8 cellular contexts compared by ENCODE assay signal in the genomic region with DNA sequence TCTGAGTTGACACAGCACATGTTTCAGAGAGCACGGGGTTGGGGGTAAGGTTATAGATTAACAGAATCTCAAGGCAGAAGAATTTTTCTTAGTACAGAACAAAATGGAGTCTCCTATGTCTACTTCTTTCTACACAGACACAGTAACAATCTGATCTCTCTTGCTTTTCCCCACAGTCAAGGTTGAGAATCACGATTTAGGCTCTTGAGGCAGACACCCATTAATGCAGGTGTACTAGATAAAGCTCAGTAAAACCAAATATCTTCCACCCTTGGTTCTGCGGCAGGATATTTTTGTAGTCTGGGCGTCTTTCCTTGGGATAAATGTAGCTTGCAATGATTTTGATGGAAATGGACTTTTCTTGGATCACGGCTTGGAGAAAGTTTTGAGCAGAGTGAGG. TPM values are rescaled to one million over a fixed set of nuclear protein-coding genes. Genes with fewer than 3 reads are reported as not detected.
A peak's percentile ranks its signal among the peaks of the same experiment; 100 is the strongest.
DNase-seq lines count a peak whose midpoint lies in the region; ATAC-seq, FAIRE-seq and TF ChIP-seq lines count a peak whose summit lies in the region.
"Not testable (repeated sequence)": the region's sequence is repeated elsewhere in the genome, so short reads cannot be mapped to it uniquely, and the experiment has no call there.
"Had no signal": no experiment of that assay in that cellular context is flagged by ENCODE, and none has a peak within 500 bp of the region (broad histone marks: within the 10 kb centered on the region; RNA-seq: fewer than 3 reads in every experiment).

No MANE protein-coding gene starts in this region.

- not testable (repeated sequence) for H3K36me3 ChIP-seq in HUES6 (ENCODE audit: control insufficient read depth, insufficient read depth, low read length); astrocyte (ENCODE audit: insufficient read depth, low read length); HepG2 (replicated peaks in 1 of 2; ENCODE audit: control insufficient read depth in 1 of 2, insufficient read depth in 2 of 2, low read length in 2 of 2)

- FAIRE-seq in astrocyte (lab: Jason Lieb, UNC); HepG2 (lab: Jason Lieb, UNC): not testable (repeated sequence)

- CTCF ChIA-PET in HepG2 (lab: Yijun Ruan, JAX; ENCODE audit: low intra/inter-chr PET ratio, low total read pairs): not testable (repeated sequence)

- H3K27ac Mint-ChIP-seq in astrocyte (ENCODE audit: unreplicated experiment) (peak overlapping the region; percentile 20), type B pancreatic cell (peak overlapping the region; percentile 33)

- H3K4me1 Mint-ChIP-seq in astrocyte (ENCODE audit: low read depth, unreplicated experiment); type B pancreatic cell (ENCODE audit: unreplicated experiment): not testable (repeated sequence)

- peak overlapping the region; percentile 43; the same call in 1 of the 2 replicates for H3K27ac ChIP-seq in 22Rv1
- peak overlapping the region; percentile 93; the same call in 1 of the 2 replicates for H3K27ac ChIP-seq in HUES6 (ENCODE audit: low read depth, low read length)
- H3K27ac ChIP-seq in astrocyte (ENCODE audit: low read depth, low read length); HepG2 (ENCODE audit: extremely low read length, insufficient read depth, low read length): not testable (repeated sequence)

- 85% methylated on average over 4 of the region's 5 CpGs for WGBS in HepG2 (ENCODE audit: low lambda C conversion rate)

- not testable (repeated sequence) for TF ChIP-seq RAD21 in HepG2 (CRISPR knock-in tag; IDR thresholded peaks at IDR 0.05)

- in situ Hi-C loops in HepG2 (cut with HindIII; ENCODE audit: extremely low pct_ligation_motif_present, low pct_unique_long_range_greater_than_20kb): not testable (repeated sequence)

- TF ChIP-seq POLR2A in HepG2 (IDR thresholded peaks at IDR 0.05; ENCODE audit: insufficient read depth in 1 of 2, low read depth in 2 of 2, low read length in 2 of 2): not testable (repeated sequence)

- H2AFZ ChIP-seq in astrocyte (ENCODE audit: low read depth, low read length); HepG2 (ENCODE audit: low read length): not testable (repeated sequence)

- H3K4me3 Mint-ChIP-seq in astrocyte (ENCODE audit: unreplicated experiment); type B pancreatic cell: not testable (repeated sequence)

- ATAC-seq in HepG2: not testable (repeated sequence)

- peaks cover 27% of the 10 kb centered on the region for H3K9me3 Mint-ChIP-seq in astrocyte (ENCODE audit: unreplicated experiment)
- H3K9me3 Mint-ChIP-seq in type B pancreatic cell: not testable (repeated sequence)

- TF ChIP-seq EP300 in HepG2 (IDR thresholded peaks at IDR 0.05; ENCODE audit: low read depth in 2 of 2, low read length in 2 of 2); HepG2 (CRISPR knock-in tag; IDR thresholded peaks at IDR 0.05; ENCODE audit: borderline replicate concordance): not testable (repeated sequence)

- H3K27me3 ChIP-seq in HUES6 (ENCODE audit: control insufficient read depth, insufficient read depth, low read length); astrocyte (ENCODE audit: insufficient read depth, low read length); HepG2 (ENCODE audit: control insufficient read depth in 1 of 2, insufficient read depth in 2 of 2, low read length in 2 of 2): not testable (repeated sequence)

- intact Hi-C loops in HepG2 (cut with micrococcal nuclease; ENCODE audit: unreplicated experiment): not testable (repeated sequence)

- H3K79me2 ChIP-seq in astrocyte (ENCODE audit: insufficient read depth, low read length); HepG2 (ENCODE audit: insufficient read depth, low read length): not testable (repeated sequence)

- H3K36me3 Mint-ChIP-seq in astrocyte (ENCODE audit: low read depth, unreplicated experiment); type B pancreatic cell: not testable (repeated sequence)

- POLR2A ChIA-PET in HepG2 (lab: Yijun Ruan, JAX): not testable (repeated sequence)

- not testable (repeated sequence) for H3K4me2 ChIP-seq in astrocyte (ENCODE audit: low read length)
- 0 out of 2 replicates have a peak overlapping the region, but pooled peaks have one; percentile 4 for H3K4me2 ChIP-seq in HepG2 (ENCODE audit: low read depth, low read length)

- not testable (repeated sequence) for H3K4me1 ChIP-seq in HUES6 (ENCODE audit: control insufficient read depth, insufficient read depth, low read length); astrocyte (ENCODE audit: insufficient read depth, low read length)
- H3K4me1 ChIP-seq in HepG2 (ENCODE audit: insufficient read depth, low read length): peaks cover 17% of the 10 kb centered on the region

- H4K20me1 ChIP-seq in astrocyte (ENCODE audit: insufficient read depth, low read length); HepG2 (ENCODE audit: insufficient read depth, low read length): not testable (repeated sequence)

- not testable (repeated sequence) for H3K27me3 Mint-ChIP-seq in astrocyte (ENCODE audit: low read depth, unreplicated experiment); type B pancreatic cell

- not testable (repeated sequence) for H3K9me3 ChIP-seq in HUES6 (ENCODE audit: control insufficient read depth, insufficient read depth, low read depth, low read length); astrocyte (ENCODE audit: insufficient read depth, low read depth, low read length); HepG2 (ENCODE audit: low read length)

- peak overlapping the region; percentile 63 for H3K9ac ChIP-seq in HUES6 (ENCODE audit: low read length)
- H3K9ac ChIP-seq in astrocyte (ENCODE audit: low read length); HepG2 (ENCODE audit: insufficient read depth, low read depth, low read length): not testable (repeated sequence)

- not testable (repeated sequence) for TF ChIP-seq CTCF in 22Rv1 (IDR thresholded peaks at IDR 0.05); astrocyte (IDR thresholded peaks at IDR 0.05; ENCODE audit: insufficient read depth, low read depth, low read length); HepG2 (CRISPR knock-in tag; IDR thresholded peaks at IDR 0.05); type B pancreatic cell (conservative IDR thresholded peaks at IDR 0.05)

- peak overlapping the region; percentile 26; the same call in 1 of the 2 replicates for H3K4me3 ChIP-seq in HUES6 (ENCODE audit: low read depth, low read length)
- H3K4me3 ChIP-seq in astrocyte (ENCODE audit: insufficient read depth, low read depth, low read length); HepG2 (replicated peaks in 1 of 3; ENCODE audit: insufficient read depth in 1 of 3, low read depth in 2 of 3, low read length in 3 of 3): not testable (repeated sequence)

- BruUV-seq in HepG2 (replicated peaks; lab: Mats Ljungman, UMichigan): not testable (repeated sequence)

- peak; percentile 26 for DNase-seq in ELF-1 (ENCODE audit: low read depth, low spot score)
- not testable (repeated sequence) for DNase-seq in astrocyte (ENCODE audit: low read depth); HepG2 (ENCODE audit: low spot score); type B pancreatic cell (ENCODE audit: extremely low spot score, unreplicated experiment)

RNA-seq across cellular contexts. Expression of a gene that starts 2.8 kb away (rescaled TPM):
- total RNA-seq in astrocyte (not detected in 2 replicates), HepG2 (2016; rRNA removed; fragmentation: Illumina TruSeq; extraction: Trizol) (not detected in 2 replicates), type B pancreatic cell (ENCODE audit: low replicate concordance) (0.53 and 2.3 TPM in 2 replicates)
- not detected in 2 replicates for total RNA-seq in HepG2 (2016; cell fraction: cytosol; rRNA removed; fragmentation: Illumina TruSeq; extraction: Trizol; ENCODE audit: low read depth)
- not detected in 2 replicates for total RNA-seq in HepG2 (2016; cell fraction: insoluble cytoplasmic fraction; rRNA removed; fragmentation: Illumina TruSeq; extraction: Trizol)
- total RNA-seq in HepG2 (2016; cell fraction: membrane; rRNA removed; fragmentation: Illumina TruSeq; extraction: Trizol): not detected in 2 replicates
- not detected in 2 replicates for total RNA-seq in HepG2 (2016; cell fraction: nucleus; rRNA removed; fragmentation: Illumina TruSeq; extraction: Trizol)
- polyA plus RNA-seq in HepG2 (2011; rRNA removed): not detected in 2 replicates
- not detected in 2 replicates for polyA plus RNA-seq in HepG2 (2011; cell fraction: cytosol; rRNA removed)
- not detected in 2 replicates for polyA plus RNA-seq in HepG2 (2011; cell fraction: nucleus; rRNA removed)
- not detected in 2 replicates for polyA plus RNA-seq in HepG2 (2012)
- not detected in 2 replicates for polyA plus RNA-seq in HepG2 (2016; cell fraction: cytosol; fragmentation: Illumina TruSeq; extraction: Trizol; ENCODE audit: low read depth)
- polyA plus RNA-seq in HepG2 (2016; cell fraction: insoluble cytoplasmic fraction; fragmentation: Illumina TruSeq; extraction: Trizol; ENCODE audit: low read depth): not detected in 2 replicates
- polyA plus RNA-seq in HepG2 (2016; cell fraction: membrane; fragmentation: Illumina TruSeq; extraction: Trizol; ENCODE audit: low read depth): not detected in 2 replicates
- polyA plus RNA-seq in HepG2 (2016; cell fraction: nucleus; fragmentation: Illumina TruSeq; extraction: Trizol; ENCODE audit: insufficient read depth, low read depth): not detected in 2 replicates
- not detected in 2 replicates for polyA minus RNA-seq in HepG2 (2011; rRNA and poly(A)+ RNA removed; ENCODE audit: low replicate concordance)
- polyA minus RNA-seq in HepG2 (2011; cell fraction: cytosol; rRNA and poly(A)+ RNA removed): not detected in 2 replicates
- polyA minus RNA-seq in HepG2 (2011; cell fraction: nucleus; rRNA and poly(A)+ RNA removed): not detected in 2 replicates

RNA-seq across cellular contexts. Expression of a gene that starts 36.2 kb away (rescaled TPM):
- total RNA-seq in astrocyte: 7.8 and 9.4 TPM in 2 replicates
- 28.7 and 35.4 TPM in 2 replicates for total RNA-seq in HepG2 (2016; rRNA removed; fragmentation: Illumina TruSeq; extraction: Trizol)
- total RNA-seq in HepG2 (2016; cell fraction: cytosol; rRNA removed; fragmentation: Illumina TruSeq; extraction: Trizol; ENCODE audit: low read depth): 13.3 and 13.6 TPM in 2 replicates
- 29.8 and 36.0 TPM in 2 replicates for total RNA-seq in HepG2 (2016; cell fraction: insoluble cytoplasmic fraction; rRNA removed; fragmentation: Illumina TruSeq; extraction: Trizol)
- 26.1 and 26.5 TPM in 2 replicates for total RNA-seq in HepG2 (2016; cell fraction: membrane; rRNA removed; fragmentation: Illumina TruSeq; extraction: Trizol)
- total RNA-seq in HepG2 (2016; cell fraction: nucleus; rRNA removed; fragmentation: Illumina TruSeq; extraction: Trizol): 22.6 and 26.3 TPM in 2 replicates
- 7.8 and 9.2 TPM in 2 replicates for polyA plus RNA-seq in HepG2 (2011; rRNA removed)
- 7.4 TPM in 2 replicates for polyA plus RNA-seq in HepG2 (2011; cell fraction: cytosol; rRNA removed)
- polyA plus RNA-seq in HepG2 (2011; cell fraction: nucleus; rRNA removed): 9.1 and 10.7 TPM in 2 replicates
- 10.0 and 10.9 TPM in 2 replicates for polyA plus RNA-seq in HepG2 (2012)
- 8.9 and 10.2 TPM in 2 replicates for polyA plus RNA-seq in HepG2 (2016; cell fraction: cytosol; fragmentation: Illumina TruSeq; extraction: Trizol; ENCODE audit: low read depth)
- polyA plus RNA-seq in HepG2 (2016; cell fraction: insoluble cytoplasmic fraction; fragmentation: Illumina TruSeq; extraction: Trizol; ENCODE audit: low read depth): 28.1 and 28.6 TPM in 2 replicates
- polyA plus RNA-seq in HepG2 (2016; cell fraction: membrane; fragmentation: Illumina TruSeq; extraction: Trizol; ENCODE audit: low read depth): 15.0 and 17.3 TPM in 2 replicates
- 30.1 and 30.5 TPM in 2 replicates for polyA plus RNA-seq in HepG2 (2016; cell fraction: nucleus; fragmentation: Illumina TruSeq; extraction: Trizol; ENCODE audit: insufficient read depth, low read depth)
- polyA minus RNA-seq in HepG2 (2011; rRNA and poly(A)+ RNA removed; ENCODE audit: low replicate concordance): 3.9 and 8.3 TPM in 2 replicates
- polyA minus RNA-seq in HepG2 (2011; cell fraction: cytosol; rRNA and poly(A)+ RNA removed): 2.6 and 6.2 TPM in 2 replicates
- 7.5 and 10.1 TPM in 2 replicates for polyA minus RNA-seq in HepG2 (2011; cell fraction: nucleus; rRNA and poly(A)+ RNA removed)
- 16.2 and 25.8 TPM in 2 replicates for total RNA-seq in type B pancreatic cell (ENCODE audit: low replicate concordance)

RNA-seq across cellular contexts. Expression of a gene that starts 40.2 kb away (rescaled TPM):
- total RNA-seq in astrocyte: not detected in 2 replicates
- 0.13 TPM in 1 of 2 replicates, not detected in the other for total RNA-seq in HepG2 (2016; rRNA removed; fragmentation: Illumina TruSeq; extraction: Trizol)
- total RNA-seq in HepG2 (2016; cell fraction: cytosol; rRNA removed; fragmentation: Illumina TruSeq; extraction: Trizol; ENCODE audit: low read depth): not detected in 2 replicates
- total RNA-seq in HepG2 (2016; cell fraction: insoluble cytoplasmic fraction; rRNA removed; fragmentation: Illumina TruSeq; extraction: Trizol): 0.11 TPM in 1 of 2 replicates, not detected in the other
- not detected in 2 replicates for total RNA-seq in HepG2 (2016; cell fraction: membrane; rRNA removed; fragmentation: Illumina TruSeq; extraction: Trizol)
- total RNA-seq in HepG2 (2016; cell fraction: nucleus; rRNA removed; fragmentation: Illumina TruSeq; extraction: Trizol): 0.16 TPM in 1 of 2 replicates, not detected in the other
- 0.03 TPM in 1 of 2 replicates, not detected in the other for polyA plus RNA-seq in HepG2 (2011; rRNA removed)
- 0.03 TPM in 1 of 2 replicates, not detected in the other for polyA plus RNA-seq in HepG2 (2011; cell fraction: cytosol; rRNA removed)
- polyA plus RNA-seq in HepG2 (2011; cell fraction: nucleus; rRNA removed): 0.10 and 0.11 TPM in 2 replicates
- not detected in 2 replicates for polyA plus RNA-seq in HepG2 (2012)
- polyA plus RNA-seq in HepG2 (2016; cell fraction: cytosol; fragmentation: Illumina TruSeq; extraction: Trizol; ENCODE audit: low read depth): not detected in 2 replicates
- not detected in 2 replicates for polyA plus RNA-seq in HepG2 (2016; cell fraction: insoluble cytoplasmic fraction; fragmentation: Illumina TruSeq; extraction: Trizol; ENCODE audit: low read depth)
- not detected in 2 replicates for polyA plus RNA-seq in HepG2 (2016; cell fraction: membrane; fragmentation: Illumina TruSeq; extraction: Trizol; ENCODE audit: low read depth)
- not detected in 2 replicates for polyA plus RNA-seq in HepG2 (2016; cell fraction: nucleus; fragmentation: Illumina TruSeq; extraction: Trizol; ENCODE audit: insufficient read depth, low read depth)
- polyA minus RNA-seq in HepG2 (2011; rRNA and poly(A)+ RNA removed; ENCODE audit: low replicate concordance): not detected in 2 replicates
- not detected in 2 replicates for polyA minus RNA-seq in HepG2 (2011; cell fraction: cytosol; rRNA and poly(A)+ RNA removed)
- polyA minus RNA-seq in HepG2 (2011; cell fraction: nucleus; rRNA and poly(A)+ RNA removed): not detected in 2 replicates
- 0.19 and 1.5 TPM in 2 replicates for total RNA-seq in type B pancreatic cell (ENCODE audit: low replicate concordance)
- total RNA-seq: H4 had no signal
- polyA plus RNA-seq: IgD-negative memory B cell had no signal

RNA-seq across cellular contexts. Expression of a gene that starts 40.4 kb away (rescaled TPM):
- total RNA-seq in astrocyte (0.86 and 1.1 TPM in 2 replicates), HepG2 (2016; rRNA removed; fragmentation: Illumina TruSeq; extraction: Trizol) (0.04 TPM in 2 replicates), type B pancreatic cell (ENCODE audit: low replicate concordance) (0.07 and 0.22 TPM in 2 replicates)
- total RNA-seq in HepG2 (2016; cell fraction: cytosol; rRNA removed; fragmentation: Illumina TruSeq; extraction: Trizol; ENCODE audit: low read depth): not detected in 2 replicates
- total RNA-seq in HepG2 (2016; cell fraction: insoluble cytoplasmic fraction; rRNA removed; fragmentation: Illumina TruSeq; extraction: Trizol): 0.04 TPM in 2 replicates
- 0.03 TPM in 1 of 2 replicates, not detected in the other for total RNA-seq in HepG2 (2016; cell fraction: membrane; rRNA removed; fragmentation: Illumina TruSeq; extraction: Trizol)
- total RNA-seq in HepG2 (2016; cell fraction: nucleus; rRNA removed; fragmentation: Illumina TruSeq; extraction: Trizol): not detected in 2 replicates
- not detected in 2 replicates for polyA plus RNA-seq in HepG2 (2011; rRNA removed)
- not detected in 2 replicates for polyA plus RNA-seq in HepG2 (2011; cell fraction: cytosol; rRNA removed)
- polyA plus RNA-seq in HepG2 (2011; cell fraction: nucleus; rRNA removed): 0.03 TPM in 1 of 2 replicates, not detected in the other
- 0.07 and 0.09 TPM in 2 replicates for polyA plus RNA-seq in HepG2 (2012)
- polyA plus RNA-seq in HepG2 (2016; cell fraction: cytosol; fragmentation: Illumina TruSeq; extraction: Trizol; ENCODE audit: low read depth): 0.01 TPM in 1 of 2 replicates, not detected in the other
- polyA plus RNA-seq in HepG2 (2016; cell fraction: insoluble cytoplasmic fraction; fragmentation: Illumina TruSeq; extraction: Trizol; ENCODE audit: low read depth): 0.07 and 0.09 TPM in 2 replicates
- polyA plus RNA-seq in HepG2 (2016; cell fraction: membrane; fragmentation: Illumina TruSeq; extraction: Trizol; ENCODE audit: low read depth): 0.02 and 0.05 TPM in 2 replicates
- polyA plus RNA-seq in HepG2 (2016; cell fraction: nucleus; fragmentation: Illumina TruSeq; extraction: Trizol; ENCODE audit: insufficient read depth, low read depth): 0.13 and 0.14 TPM in 2 replicates
- polyA minus RNA-seq in HepG2 (2011; rRNA and poly(A)+ RNA removed; ENCODE audit: low replicate concordance): 0.02 TPM in 1 of 2 replicates, not detected in the other
- polyA minus RNA-seq in HepG2 (2011; cell fraction: cytosol; rRNA and poly(A)+ RNA removed): not detected in 2 replicates
- polyA minus RNA-seq in HepG2 (2011; cell fraction: nucleus; rRNA and poly(A)+ RNA removed): not detected in 2 replicates
